16 cellular contexts compared by ENCODE assay signal in genomic region chr7:157687845-157688244, GRCh38.
"Had no signal": no experiment of that assay in that cellular context is flagged by ENCODE, and none has a peak within 500 bp of the region (broad histone marks: within the 10 kb centered on the region; RNA-seq: fewer than 3 reads in every experiment).

No MANE protein-coding gene starts in this region.

- H3K27ac ChIP-seq: brain microvascular endothelial cell, hepatocyte, suprapubic skin, upper lobe of left lung had no signal

- H3K79me2 ChIP-seq: hepatocyte had no signal

- H3K4me3 Mint-ChIP-seq: activated CD8-positive, alpha-beta T cell treated with anti-CD3 and anti-CD28 coated beads, Interleukin-2, amount 10 ng/mL, durations not matched to agents 7 days and 5 days; dendritic cell treated with granulocyte-macrophage colony-stimulating factor and Interleukin-4, amounts not matched to agents 40 ng/mL and 50 ng/mL, for 4 days had no signal

- H3K4me2 ChIP-seq: hepatocyte had no signal

- H3K9me3 Mint-ChIP-seq: dendritic cell treated with granulocyte-macrophage colony-stimulating factor and Interleukin-4, amounts not matched to agents 40 ng/mL and 50 ng/mL, for 4 days; immature natural killer cell had no signal

- H3K36me3 ChIP-seq: brain microvascular endothelial cell, suprapubic skin, upper lobe of left lung had no signal

- H3K36me3 Mint-ChIP-seq: immature natural killer cell had no signal

- H3K4me3 ChIP-seq: hepatocyte, lung, suprapubic skin, upper lobe of left lung had no signal

- ATAC-seq: activated CD8-positive, alpha-beta T cell treated with anti-CD3 and anti-CD28 coated beads, Interleukin-2, amount 10 ng/mL, durations not matched to agents 7 days and 5 days had no signal

- H2AFZ ChIP-seq: hepatocyte had no signal

- DNase-seq: activated CD8-positive, alpha-beta T cell treated with anti-CD3 and anti-CD28 coated beads, Interleukin-2, amount 10 ng/mL, durations not matched to agents 7 days and 5 days; activated naive CD4-positive, alpha-beta T cell; amniotic stem cell; brain microvascular endothelial cell; cerebellar nuclear complex; erythroblast; immature natural killer cell; midbrain; stimulated activated CD4-positive, alpha-beta T cell treated with anti-CD3 and anti-CD28 coated beads, Interleukin-12 subunit alpha, Interleukin-12 subunit beta, amount 100 ng/mL, for 4 hours; stimulated activated naive CD4-positive, alpha-beta T cell treated with Interleukin-2 at 50 U/mL for 16 hours; T1000; upper lobe of left lung had no signal

- H3K9me3 ChIP-seq: suprapubic skin, upper lobe of left lung had no signal

- H3K27ac Mint-ChIP-seq: activated CD8-positive, alpha-beta T cell treated with anti-CD3 and anti-CD28 coated beads, Interleukin-2, amount 10 ng/mL, durations not matched to agents 7 days and 5 days; dendritic cell treated with granulocyte-macrophage colony-stimulating factor and Interleukin-4, amounts not matched to agents 40 ng/mL and 50 ng/mL, for 4 days; immature natural killer cell had no signal
